ENCODE assay signal across 19 cellular contexts in genomic region chr6:40344566-40345185, GRCh38.
DNase-seq lines count a peak whose midpoint lies in the region; ATAC-seq and TF ChIP-seq lines count a peak whose summit lies in the region.
"Had no signal": no experiment of that assay in that cellular context is flagged by ENCODE, and none has a peak within 500 bp of the region (broad histone marks: within the 10 kb centered on the region; RNA-seq: fewer than 3 reads in every experiment).

No MANE protein-coding gene starts in this region.

- intact Hi-C loops in A673 (cut with micrococcal nuclease; ENCODE audit: unreplicated experiment), result no loop called here
- intact Hi-C loops in sciatic nerve (cut with DNase I), result no loop called here
- intact Hi-C loops in ovary (cut with DNase I), result no loop called here

- TF ChIP-seq CTCF in A673 (conservative IDR thresholded peaks at IDR 0.05; ENCODE audit: low read depth, low read length) (no peak), ovary (IDR thresholded peaks at IDR 0.05) (no peak), gastroesophageal sphincter (IDR thresholded peaks at IDR 0.05) (no peak)

- no TSS peak for BruUV-seq in A673 (replicated peaks; lab: Mats Ljungman, UMichigan)

- CTCF ChIA-PET in A673 (lab: Charles Lee), result no interaction called here

- no peaks in the 10 kb centered on the region for H3K27me3 ChIP-seq in A673 (replicated peaks; ENCODE audit: insufficient read depth, low read depth, low read length, poor library complexity)
- H3K27me3 ChIP-seq in H7 (ENCODE audit: control insufficient read depth, insufficient read depth, low read length), result no peaks in the 10 kb centered on the region
- H3K27me3 ChIP-seq in ovary, result no peaks in the 10 kb centered on the region
- peaks cover 25% of the 10 kb centered on the region for H3K27me3 ChIP-seq in gastroesophageal sphincter

- DNase-seq in A673 (ENCODE audit: low spot score), result no peak
- DNase-seq in H7, result peak; percentile 35
- peak; percentile 35 for DNase-seq in sciatic nerve (ENCODE audit: low spot score)
- no peak for DNase-seq in ovary
- DNase-seq in SW 1271 (lab: John Stamatoyannopoulos, UW), result no peak
- DNase-seq: activated CD4-positive, alpha-beta T cell treated with anti-CD3 and anti-CD28 coated beads, Interleukin-2, amount 50 U/mL, for 4 hours; activated naive CD4-positive, alpha-beta T cell treated with Interleukin-2 at 50 U/mL for 16 hours; amniotic stem cell; dermis blood vessel endothelial cell; MM.1S; NCI-H1417 treated with DMSO at 0.1 percent for 48 hours; stimulated activated naive CD8-positive, alpha-beta T cell treated with anti-CD3 and anti-CD28 coated beads, Interleukin-15, amount 100 ng/mL, for 72 hours; trophoblast cell had no signal

- H3K4me1 ChIP-seq in A673 (ENCODE audit: insufficient read depth, low read length, poor library complexity, severe bottlenecking) (peaks cover 42% of the 10 kb centered on the region), ovary (ENCODE audit: insufficient read depth) (no peaks in the 10 kb centered on the region), gastroesophageal sphincter (peaks cover 0 to 15% (median 0%) of the 10 kb centered on the region in 3 donors)

- ATAC-seq in esophagus mucosa (peak; percentile 27), sciatic nerve (no peak), gastroesophageal sphincter (no peak)
- ATAC-seq: HCT116; stimulated activated naive CD8-positive, alpha-beta T cell treated with anti-CD3 and anti-CD28 coated beads, Interleukin-15, amount 100 ng/mL, for 72 hours; WTC11 had no signal

- H3K27ac ChIP-seq in A673 (ENCODE audit: low read depth, low read length, poor library complexity, severe bottlenecking), result peak overlapping the region; percentile 48
- no peak overlapping the region for H3K27ac ChIP-seq in ovary
- H3K27ac ChIP-seq in gastroesophageal sphincter, result no peak overlapping the region

- TF ChIP-seq EP300 in ovary (IDR thresholded peaks at IDR 0.05) (no peak), gastroesophageal sphincter (IDR thresholded peaks at IDR 0.05) (no peak)

- no peak for TF ChIP-seq POLR2A in ovary (IDR thresholded peaks at IDR 0.05)
- TF ChIP-seq POLR2A in gastroesophageal sphincter (IDR thresholded peaks at IDR 0.05), result no peak

- WGBS in ovary, 3 donors, result 83 to 84% (median 83%) methylated on average over 6 of the region's 6 CpGs
- WGBS in gastroesophageal sphincter (ENCODE audit: low coverage in 1 of 2), 2 donors, result 52 to 83% methylated on average over 1 to 5 of the region's 6 CpGs

- no peak overlapping the region for H3K4me3 ChIP-seq in A673 (ENCODE audit: low read depth, low read length, poor library complexity, severe bottlenecking)
- no peak overlapping the region for H3K4me3 ChIP-seq in H7 (ENCODE audit: insufficient read depth, low read depth, low read length)
- no peak overlapping the region for H3K4me3 ChIP-seq in ovary
- H3K4me3 ChIP-seq in gastroesophageal sphincter, result no peak overlapping the region
- H3K4me3 ChIP-seq: K562, lung had no signal

- H3K9me3 ChIP-seq in A673 (ENCODE audit: low read depth, low read length, poor library complexity, severe bottlenecking) (no peaks in the 10 kb centered on the region), ovary (no peaks in the 10 kb centered on the region), gastroesophageal sphincter (no peaks in the 10 kb centered on the region)

- H3K36me3 ChIP-seq in A673 (ENCODE audit: insufficient read depth, low read length, poor library complexity, severe bottlenecking) (no peaks in the 10 kb centered on the region), H7 (replicated peaks; ENCODE audit: control insufficient read depth, insufficient read depth, low read length) (no peaks in the 10 kb centered on the region), ovary (no peaks in the 10 kb centered on the region), gastroesophageal sphincter (no peaks in the 10 kb centered on the region)

- POLR2A ChIA-PET in A673 (lab: Charles Lee; ENCODE audit: low non-redundant PET), result no interaction called here

Comparison
In these comparisons a context has a peak if more than half of its experiments do, and no peak if none do; other contexts are left out.
1. DNase-seq: peak in H7 (single experiment) and sciatic nerve (single experiment); none in A673 (single experiment), ovary (0 of 5) and SW 1271 (0 of 2).